Comparison of ENCODE assay signal across 8 cellular contexts in genomic region chr14:59464651-59465569, GRCh38. TPM values are rescaled to one million over a fixed set of nuclear protein-coding genes. Genes with fewer than 3 reads are reported as not detected.
DNase-seq lines count a peak whose midpoint lies in the region; ATAC-seq, FAIRE-seq and TF ChIP-seq lines count a peak whose summit lies in the region.

Gene GPR135 (minus strand): TSS chr14:59465380. CDS start chr14:59465226, 154 bp downstream.

- peaks cover 16% of the 10 kb centered on the region for H3K36me3 ChIP-seq in IMR-90 (ENCODE audit: control insufficient read depth, insufficient read depth, low read length)

- peaks cover 16% of the 10 kb centered on the region for H3K4me1 Mint-ChIP-seq in chondrocyte (ENCODE audit: low read depth)

- no TSS peak for BruUV-seq in IMR-90 (replicated peaks; lab: Mats Ljungman, UMichigan)

- no peak for TF ChIP-seq RAD21 in IMR-90 (IDR thresholded peaks at IDR 0.05; ENCODE audit: low read length)

- H2AK5ac ChIP-seq in IMR-90 (ENCODE audit: low read depth, low read length), result peak within 1 kb of the TSS; percentile 56; the same call in 1 of the 2 replicates

- H3K36me3 Mint-ChIP-seq in chondrocyte (ENCODE audit: low read depth), result peaks cover 10% of the 10 kb centered on the region

- peak within 1 kb of the TSS; percentile 31 for H3K23ac ChIP-seq in IMR-90 (ENCODE audit: low read depth, low read length)

- no peak within 1 kb of the TSS for H3K18ac ChIP-seq in IMR-90 (ENCODE audit: low read depth, low read length)

- peak within 1 kb of the TSS; percentile 74 for H3K4me2 ChIP-seq in IMR-90 (ENCODE audit: low read depth, low read length)

- no peaks in the 10 kb centered on the region for H3K9me3 Mint-ChIP-seq in chondrocyte (ENCODE audit: low read depth)

- no peak for FAIRE-seq in D721Med (lab: Jason Lieb, UNC)

- H3K27ac Mint-ChIP-seq in chondrocyte (ENCODE audit: unreplicated experiment), result peak within 1 kb of the TSS; percentile 83

- no peak within 1 kb of the TSS for H3K56ac ChIP-seq in IMR-90 (ENCODE audit: extremely low read depth, insufficient read depth, low read length)

- peak within 1 kb of the TSS; percentile 38 for H3K4me3 ChIP-seq in IMR-90 (ENCODE audit: insufficient read depth, low read depth, low read length)

- dilution Hi-C loops in IMR-90 (cut with HindIII; ENCODE audit: low sequenced_read_pairs, unreplicated experiment), result no loop called here

- DNase-seq in D721Med (ENCODE audit: insufficient read length, low spot score) (peak; percentile 31), IMR-90 (peak; percentile 56), chondrocyte (ENCODE audit: low spot score) (peak; percentile 93), NCI-H446 treated with DMSO at 0.1 percent for 48 hours (lab: John Stamatoyannopoulos, UW) (no peak)
- DNase-seq in activated CD4-positive, alpha-beta T cell treated with anti-CD3 and anti-CD28 coated beads for 1 hour, result peak; percentile 24
- peak; percentile 9 to 31 for DNase-seq in stimulated activated CD4-positive, alpha-beta T cell treated with anti-CD3 and anti-CD28 coated beads, Interleukin-15, amount 100 ng/mL, for 48 hours (ENCODE audit: low read depth in 2 of 2)

- H3K27ac ChIP-seq in IMR-90 (ENCODE audit: insufficient read depth, low read length), result peak within 1 kb of the TSS; percentile 24; the same call in 1 of the 2 replicates
- peak within 1 kb of the TSS; percentile 60 for H3K27ac ChIP-seq in layer of hippocampus (ENCODE audit: low read depth, low read length)

- CTCF ChIA-PET in IMR-90 (lab: Yijun Ruan, JAX), result no interaction called here

- TF ChIP-seq CTCF in D721Med (IDR thresholded peaks at IDR 0.05; ENCODE audit: insufficient read depth, missing control alignments), result no peak
- TF ChIP-seq CTCF in IMR-90 (conservative IDR thresholded peaks at IDR 0.05; ENCODE audit: low read depth, low read length), result no peak
- TF ChIP-seq CTCF in chondrocyte (IDR thresholded peaks at IDR 0.05), result no peak

- intact Hi-C loops in IMR-90 (cut with micrococcal nuclease), result no loop called here

- no peak within 1 kb of the TSS for H2BK5ac ChIP-seq in IMR-90 (ENCODE audit: low read depth, low read length, poor library complexity, severe bottlenecking)

- H4K5ac ChIP-seq in IMR-90 (ENCODE audit: low read depth, low read length), result no peak within 1 kb of the TSS

- peak; percentile 73 for ATAC-seq in GM21423 (IDR thresholded peaks at IDR 0.05; ENCODE audit: unreplicated experiment)
- ATAC-seq in IMR-90 (ENCODE audit: low read depth), result peak; percentile 86

- no peaks in the 10 kb centered on the region for H3K9me3 ChIP-seq in IMR-90 (ENCODE audit: control insufficient read depth, insufficient read depth, low read length)

- peaks cover 12 to 23% of the 10 kb centered on the region in 2 experiments for H3K79me1 ChIP-seq in IMR-90 (ENCODE audit: low read depth in 1 of 2, low read length in 2 of 2)

- H3K27me3 Mint-ChIP-seq in chondrocyte (ENCODE audit: low read depth), result no peaks in the 10 kb centered on the region

- peak within 1 kb of the TSS; percentile 15 to 62; a peak in 2 of 4 replicates for H4K8ac ChIP-seq in IMR-90 (ENCODE audit: low read depth in 2 of 2, low read length in 2 of 2)

- H3K9ac ChIP-seq in IMR-90 (ENCODE audit: low read depth, low read length), result peak within 1 kb of the TSS; percentile 19; the same call in 1 of the 2 replicates

- H3K27me3 ChIP-seq in IMR-90 (ENCODE audit: control insufficient read depth, insufficient read depth, low read length) (no peaks in the 10 kb centered on the region), layer of hippocampus (ENCODE audit: control insufficient read depth, insufficient read depth, low read length) (no peaks in the 10 kb centered on the region)

- H3K4ac ChIP-seq in IMR-90 (ENCODE audit: low read depth, low read length), result peak within 1 kb of the TSS; percentile 64

- peak within 1 kb of the TSS; percentile 92 for H2AFZ ChIP-seq in IMR-90 (replicated peaks; ENCODE audit: low read length, poor library complexity)

- TF ChIP-seq POLR2A in IMR-90 (IDR thresholded peaks at IDR 0.05; ENCODE audit: low read depth, low read length), result no peak

- in situ Hi-C loops in IMR-90 (cut with MboI; ENCODE audit: low sequenced_read_pairs), result loop anchor here (25.0 kb wide), 2 partner anchors 828 to 978 kb away; partner anchors contain the start of gene DACT1

- H2BK120ac ChIP-seq in IMR-90 (ENCODE audit: low read depth, low read length), result no peak within 1 kb of the TSS

- POLR2A ChIA-PET in IMR-90 (lab: Charles Lee; ENCODE audit: unreplicated experiment), result no interaction called here

- peak within 1 kb of the TSS; percentile 79 for H3K4me3 Mint-ChIP-seq in chondrocyte (ENCODE audit: unreplicated experiment)

- 7% methylated on average over 54 of the region's 114 CpGs; no CpG with 5 or more reads in 1 of the 2 experiments for WGBS in IMR-90 (ENCODE audit: extremely low coverage in 2 of 2, insufficient read length in 1 of 2), 2 experiments

- H2AK9ac ChIP-seq in IMR-90 (replicated peaks; ENCODE audit: low read depth, low read length, poor library complexity), result peak within 1 kb of the TSS; percentile 89

- no peak within 1 kb of the TSS for H2BK20ac ChIP-seq in IMR-90 (ENCODE audit: low read depth, low read length)

- peaks cover 10% of the 10 kb centered on the region for H3K9me1 ChIP-seq in IMR-90 (ENCODE audit: insufficient read depth, low read length)

- H3K4me1 ChIP-seq in IMR-90 (ENCODE audit: control insufficient read depth, insufficient read depth, low read length), result peaks cover 6% of the 10 kb centered on the region

- H3K14ac ChIP-seq in IMR-90 (replicated peaks; ENCODE audit: low read depth, low read length), result 0 out of 2 replicates have a peak within 1 kb of the TSS, but pooled peaks have one; percentile 29

- H4K91ac ChIP-seq in IMR-90 (ENCODE audit: insufficient read depth, low read depth, low read length), result no peak within 1 kb of the TSS; the same call in 1 of the 2 replicates

- peaks cover 22% of the 10 kb centered on the region; the same call in 1 of the 2 replicates for H4K20me1 ChIP-seq in IMR-90 (ENCODE audit: insufficient read depth, low read length)

- no peak within 1 kb of the TSS for H2BK15ac ChIP-seq in IMR-90 (ENCODE audit: low read depth, low read length)

TF ChIP-seq in IMR-90, 13 proteins besides CTCF, POLR2A, EP300 and RAD21:
- no peak for TF ChIP-seq CHD1 (IDR thresholded peaks at IDR 0.05; ENCODE audit: low read depth, low read length)
- TF ChIP-seq MAZ (IDR thresholded peaks at IDR 0.05; ENCODE audit: borderline replicate concordance, low read depth, low read length), result peak; percentile 60; the same call in 1 of the 2 replicates
- no peak for TF ChIP-seq RFX5 (IDR thresholded peaks at IDR 0.05; ENCODE audit: low read depth, low read length)
- peak; percentile 40 for TF ChIP-seq MXI1 (IDR thresholded peaks at IDR 0.05; ENCODE audit: borderline replicate concordance, low read depth, low read length)
- TF ChIP-seq SMC3 (IDR thresholded peaks at IDR 0.05; ENCODE audit: low read depth, low read length), result no peak
- no peak for TF ChIP-seq ELK1 (IDR thresholded peaks at IDR 0.05; ENCODE audit: borderline replicate concordance, low read depth, low read length)

RNA-seq across cellular contexts. Expression of gene GPR135, which starts in this region (rescaled TPM):
- total RNA-seq in IMR-90 (2012; rRNA removed), result 1.3 and 1.7 TPM in 2 replicates
- polyA plus RNA-seq in IMR-90 (2012; rRNA removed), result 1.9 and 2.4 TPM in 2 replicates
- 0.17 and 1.6 TPM in 2 replicates for polyA plus RNA-seq in IMR-90 (2012; cell fraction: cytosol; rRNA removed)
- 18.5 and 37.9 TPM in 2 replicates for polyA plus RNA-seq in IMR-90 (2012; cell fraction: nucleus; rRNA removed; ENCODE audit: low replicate concordance)
- 4.0 to 8.9 TPM (median 4.8 TPM) in 3 replicates for total RNA-seq in chondrocyte
